ENCODE assay signal across 8 cellular contexts in the genomic region with DNA sequence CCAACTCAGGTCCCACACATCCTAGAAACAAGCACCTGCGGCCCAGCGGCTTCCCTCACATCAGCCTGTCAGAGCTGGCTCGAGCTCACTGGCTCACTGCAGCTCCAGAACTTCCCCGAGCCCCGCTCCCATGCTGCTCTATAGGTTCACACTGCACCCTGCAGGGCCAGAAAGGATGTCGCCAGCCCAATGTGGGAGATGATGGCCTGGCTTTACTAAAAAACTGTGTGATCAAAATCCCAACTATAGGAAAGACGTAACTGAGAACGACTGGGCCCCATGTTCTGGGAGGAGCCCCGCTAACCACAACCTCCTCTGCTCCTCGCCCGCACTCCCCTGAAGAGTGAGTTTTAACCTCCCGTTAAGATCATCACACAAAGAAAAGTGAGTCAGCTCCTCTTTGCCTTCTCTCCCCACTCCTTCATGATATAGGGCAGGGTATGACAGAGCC.
DNase-seq lines count a peak whose midpoint lies in the region; TF ChIP-seq lines count a peak whose summit lies in the region.

No MANE protein-coding gene starts in this region.

- CTCF ChIA-PET in RWPE1 (lab: Yijun Ruan, JAX) = no interaction called here

- POLR2A ChIA-PET in RWPE1 (lab: Yijun Ruan, JAX; ENCODE audit: low non-redundant PET) = no interaction called here

- no peak for TF ChIP-seq CTCF in RWPE1 (conservative IDR thresholded peaks at IDR 0.05; ENCODE audit: low read depth)

- DNase-seq in RWPE1 (ENCODE audit: low spot score) (no peak), kidney tubule cell (ENCODE audit: low spot score) (peak; percentile 19), NCI-H2196 treated with DMSO at 0.1 percent for 48 hours (lab: John Stamatoyannopoulos, UW; ENCODE audit: unreplicated experiment) (no peak), dedifferentiated amniotic fluid mesenchymal stem cell (ENCODE audit: extremely low spot score) (no peak), GM03348 (ENCODE audit: low spot score) (no peak), hypothalamus (lab: John Stamatoyannopoulos, UW) (no peak)
- DNase-seq in activated T-helper 9 cell treated with anti-CD3 and anti-CD28 coated beads, Interleukin-2, amount 50 U/mL, for 16 hours (ENCODE audit: low read depth) = peak; percentile 64
- DNase-seq in stimulated activated CD8-positive, alpha-beta memory T cell treated with anti-CD3 and anti-CD28 coated beads, Interleukin-4, amount 100 ng/mL, for 48 hours = peak; percentile 84

- peak overlapping the region; percentile 26 for H3K27ac ChIP-seq in RWPE1

Comparison
In these comparisons a context has a peak if more than half of its experiments do, and no peak if none do; other contexts are left out.
1. DNase-seq: peak in activated T-helper 9 cell treated with anti-CD3 and anti-CD28 coated beads, Interleukin-2, amount 50 U/mL, for 16 hours (single experiment), kidney tubule cell (single experiment) and stimulated activated CD8-positive, alpha-beta memory T cell treated with anti-CD3 and anti-CD28 coated beads, Interleukin-4, amount 100 ng/mL, for 48 hours (single experiment); none in RWPE1 (single experiment), NCI-H2196 treated with DMSO at 0.1 percent for 48 hours (single experiment), dedifferentiated amniotic fluid mesenchymal stem cell (single experiment), GM03348 (single experiment) and hypothalamus (0 of 51).